ENCODE assay signal across 8 cellular contexts in the genomic region with DNA sequence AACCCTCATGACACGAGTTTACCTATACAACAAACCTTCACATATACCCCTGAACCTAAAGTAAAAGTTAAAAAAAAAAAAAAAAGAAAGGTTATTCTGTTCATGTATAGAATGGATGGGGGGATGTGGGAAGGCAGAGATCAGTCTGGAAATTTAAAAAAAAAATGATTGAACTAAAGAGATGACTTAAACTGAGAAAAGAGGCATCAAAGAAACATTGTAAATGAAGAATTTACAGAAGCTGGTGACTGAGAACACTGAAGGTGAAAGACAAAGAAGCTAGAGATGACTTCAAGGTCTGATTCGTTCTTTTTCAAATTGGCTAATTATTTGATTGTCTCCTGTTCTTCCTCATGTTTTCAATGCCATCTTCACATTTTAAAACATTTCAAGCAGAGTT.
"Had no signal": no experiment of that assay in that cellular context is flagged by ENCODE, and none has a peak within 500 bp of the region (broad histone marks: within the 10 kb centered on the region; RNA-seq: fewer than 3 reads in every experiment).

No MANE protein-coding gene starts in this region.

- DNase-seq: GM23248, GOT3, H7, H9, HCEC 1CT, HFFc6 had no signal

- H3K9me3 Mint-ChIP-seq: GM23338, H9, HFFc6 had no signal

- H3K4me3 Mint-ChIP-seq: GM23338, H9, HFFc6 had no signal

- H3K27ac Mint-ChIP-seq: GM23338, H9, HFFc6 had no signal

- ATAC-seq: GM23338, HCT116 had no signal

- H3K4me1 Mint-ChIP-seq: GM23338 had no signal
